In genomic region chr6:134111062-134111677, GRCh38 we compare ENCODE assay signal across 8 cellular contexts. TPM values are rescaled to one million over a fixed set of nuclear protein-coding genes. Genes with fewer than 3 reads are reported as not detected.
DNase-seq lines count a peak whose midpoint lies in the region; ATAC-seq and TF ChIP-seq lines count a peak whose summit lies in the region.

No MANE protein-coding gene starts in this region.

- H3K79me2 ChIP-seq in fibroblast of lung (ENCODE audit: control insufficient read depth, insufficient read depth, low read length): no peaks in the 10 kb centered on the region

- H2AFZ ChIP-seq in fibroblast of lung (ENCODE audit: low read length): no peak overlapping the region

- no peak overlapping the region for H3K27ac ChIP-seq in fibroblast of lung (ENCODE audit: insufficient read depth, low read length)

- no peak overlapping the region for H3K27ac Mint-ChIP-seq in activated B cell treated with CpG ODN at 0.5 μM for 24 hours
- H3K27ac Mint-ChIP-seq in osteocyte (ENCODE audit: unreplicated experiment): no peak overlapping the region

- H3K4me3 Mint-ChIP-seq in activated B cell treated with CpG ODN at 0.5 μM for 24 hours: no peak overlapping the region
- no peak overlapping the region for H3K4me3 Mint-ChIP-seq in osteocyte (ENCODE audit: unreplicated experiment)

- H3K4me1 Mint-ChIP-seq in activated B cell treated with CpG ODN at 0.5 μM for 24 hours: no peaks in the 10 kb centered on the region
- peaks cover 12% of the 10 kb centered on the region for H3K4me1 Mint-ChIP-seq in osteocyte (ENCODE audit: unreplicated experiment)

- no peaks in the 10 kb centered on the region for H3K27me3 ChIP-seq in fibroblast of lung (ENCODE audit: control insufficient read depth, insufficient read depth, low read length)

- H4K20me1 ChIP-seq in fibroblast of lung (ENCODE audit: control insufficient read depth, extremely low read depth, insufficient read depth, low read length): no peaks in the 10 kb centered on the region

- H3K4me1 ChIP-seq in fibroblast of lung (ENCODE audit: control insufficient read depth, extremely low read depth, insufficient read depth, low read length): no peaks in the 10 kb centered on the region

- intact Hi-C loops in activated B cell treated with CpG ODN at 0.5 μM for 24 hours (cut with micrococcal nuclease) (loop anchor here (1.0 kb wide), 2 partner anchors 771 to 830 kb away; no protein-coding TSS in a partner anchor), sciatic nerve (cut with DNase I) (no loop called here)

- ATAC-seq in activated B cell treated with CpG ODN at 0.5 μM for 24 hours (ENCODE audit: low read depth): no peak
- ATAC-seq in sciatic nerve: no peak

- no peak overlapping the region for H3K4me3 ChIP-seq in fibroblast of lung (replicated peaks in 1 of 4; ENCODE audit: control extremely low read depth in 1 of 4, insufficient read depth in 1 of 4, low read depth in 3 of 4, low read length in 4 of 4)

- CTCF ChIA-PET in activated B cell treated with CpG ODN at 0.5 μM for 24 hours (lab: Charles Lee): interaction anchor here (0.8 to 3.7 kb wide), 9 partner anchors 9 to 829 kb away, joined by 3 to 26 read pairs (median 5); no protein-coding TSS in a partner anchor

- H3K36me3 ChIP-seq in fibroblast of lung (ENCODE audit: control insufficient read depth, insufficient read depth, low read length): no peaks in the 10 kb centered on the region

- no peak overlapping the region for H3K9ac ChIP-seq in fibroblast of lung (ENCODE audit: insufficient read depth, low read length)

- H3K9me3 Mint-ChIP-seq in activated B cell treated with CpG ODN at 0.5 μM for 24 hours (no peaks in the 10 kb centered on the region), osteocyte (ENCODE audit: unreplicated experiment) (no peaks in the 10 kb centered on the region)

- peak; percentile 27 for TF ChIP-seq CTCF in activated B cell treated with CpG ODN at 0.5 μM for 24 hours (IDR thresholded peaks at IDR 0.05)
- peak; percentile 82 for TF ChIP-seq CTCF in fibroblast of lung (conservative IDR thresholded peaks at IDR 0.05 in 1 of 2, IDR thresholded peaks at IDR 0.05 in 1 of 2; ENCODE audit: low read depth in 1 of 2, low read length in 2 of 2)
- TF ChIP-seq CTCF in osteocyte (IDR thresholded peaks at IDR 0.05): peak; percentile 77

- no peaks in the 10 kb centered on the region for H3K36me3 Mint-ChIP-seq in activated B cell treated with CpG ODN at 0.5 μM for 24 hours (ENCODE audit: low read depth)
- no peaks in the 10 kb centered on the region for H3K36me3 Mint-ChIP-seq in osteocyte (ENCODE audit: unreplicated experiment)

- DNase-seq in activated CD4-positive, alpha-beta T cell treated with anti-CD3 and anti-CD28 coated beads for 24 hours (ENCODE audit: low read depth in 2 of 2): peak; percentile 6 to 26
- DNase-seq in activated CD4-positive, alpha-beta T cell treated with anti-CD3 and anti-CD28 coated beads for 1 hour: no peak
- DNase-seq in HCEC 1CT (peak; percentile 77), NCI-H1694 (lab: John Stamatoyannopoulos, UW) (peak; percentile 39), activated B cell treated with CpG ODN at 0.5 μM for 24 hours (no peak), fibroblast of lung (ENCODE audit: low read depth in 2 of 2) (peak; percentile 45 to 65), osteocyte (ENCODE audit: extremely low spot score, unreplicated experiment) (no peak), sciatic nerve (ENCODE audit: low spot score) (no peak)

- H3K9me3 ChIP-seq in fibroblast of lung (ENCODE audit: control insufficient read depth, insufficient read depth, low read depth, low read length): no peaks in the 10 kb centered on the region

- H3K27me3 Mint-ChIP-seq in activated B cell treated with CpG ODN at 0.5 μM for 24 hours: peaks cover 17% of the 10 kb centered on the region
- H3K27me3 Mint-ChIP-seq in osteocyte (ENCODE audit: unreplicated experiment): no peaks in the 10 kb centered on the region

- H3K4me2 ChIP-seq in fibroblast of lung (ENCODE audit: extremely low read depth, insufficient read depth, low read length): no peak overlapping the region

- POLR2A ChIA-PET in activated B cell treated with CpG ODN at 0.5 μM for 24 hours (lab: Charles Lee): no interaction called here

RNA-seq across cellular contexts. Expression of gene SLC2A12, which starts 58.7 kb away (rescaled TPM):
- total RNA-seq in activated B cell treated with CpG ODN at 0.5 μM for 24 hours (0.05 TPM in 1 of 2 replicates, not detected in the other), fibroblast of lung (4.6 and 10.1 TPM in 2 replicates), osteocyte (10.4 and 10.7 TPM in 2 replicates), sciatic nerve (2.2 TPM)
- polyA plus RNA-seq in fibroblast of lung: 3.2 and 7.0 TPM in 2 replicates
- polyA plus RNA-seq in fibroblast of lung (2012): 1.5 and 3.1 TPM in 2 replicates
- 1.0 and 1.8 TPM in 2 replicates for polyA minus RNA-seq in fibroblast of lung (ENCODE audit: low replicate concordance)

Comparison
In these comparisons a context has a peak if more than half of its experiments do, and no peak if none do; other contexts are left out.
1. DNase-seq: peak in activated CD4-positive, alpha-beta T cell treated with anti-CD3 and anti-CD28 coated beads for 24 hours (2 of 2), HCEC 1CT (single experiment), NCI-H1694 (single experiment) and fibroblast of lung (2 of 2); none in activated CD4-positive, alpha-beta T cell treated with anti-CD3 and anti-CD28 coated beads for 1 hour (single experiment), activated B cell treated with CpG ODN at 0.5 μM for 24 hours (single experiment), osteocyte (single experiment) and sciatic nerve (single experiment).
2. CTCF ChIP-seq: peak in every context shown above with its lines; median percentile 82 in fibroblast of lung; 77 in osteocyte; 27 in activated B cell treated with CpG ODN at 0.5 μM for 24 hours.